31 cellular contexts compared by ENCODE assay signal in genomic region chr12:24414421-24414820, GRCh38.
DNase-seq lines count a peak whose midpoint lies in the region; ATAC-seq and TF ChIP-seq lines count a peak whose summit lies in the region.
"Had no signal": no experiment of that assay in that cellular context is flagged by ENCODE, and none has a peak within 500 bp of the region (broad histone marks: within the 10 kb centered on the region; RNA-seq: fewer than 3 reads in every experiment).

No MANE protein-coding gene starts in this region.

- intact Hi-C loops in testis (cut with DNase I; ENCODE audit: low total_unique reads): no loop called here

- H3K4me3 Mint-ChIP-seq in stimulated activated naive CD8-positive, alpha-beta T cell treated with anti-CD3 and anti-CD28 coated beads, Interleukin-15, Interleukin-2, amounts not matched to agents 100 ng/mL and 50 ng/mL, for 24 hours: no peak overlapping the region
- H3K4me3 Mint-ChIP-seq in stimulated activated naive CD8-positive, alpha-beta T cell treated with anti-CD3 and anti-CD28 coated beads, Interleukin-15, amount 100 ng/mL, for 72 hours: no peak overlapping the region
- H3K4me3 Mint-ChIP-seq: activated T-helper 1 cell treated with anti-CD3 and anti-CD28 coated beads, Interleukin-12 subunit alpha, Interleukin-12 subunit beta, Interleukin-2, Interleukin-4 antibody, amounts not matched to agents 30 ng/mL and 10 ng/mL and 1 ng/mL, durations not matched to agents 14 hours and 24 hours and 36 hours had no signal

- peak overlapping the region; percentile 97 for H3K27ac ChIP-seq in OCI-LY3 (ENCODE audit: low read length)
- H3K27ac ChIP-seq in testis: no peak overlapping the region
- H3K27ac ChIP-seq: A549, brain microvascular endothelial cell, gastroesophageal sphincter, stomach, vagina had no signal

- H3K4me1 Mint-ChIP-seq in stimulated activated naive CD8-positive, alpha-beta T cell treated with anti-CD3 and anti-CD28 coated beads, Interleukin-15, Interleukin-2, amounts not matched to agents 100 ng/mL and 50 ng/mL, for 24 hours (ENCODE audit: low read depth): peaks cover 7% of the 10 kb centered on the region
- H3K4me1 Mint-ChIP-seq in stimulated activated naive CD8-positive, alpha-beta T cell treated with anti-CD3 and anti-CD28 coated beads, Interleukin-15, amount 100 ng/mL, for 72 hours: no peaks in the 10 kb centered on the region

- TF ChIP-seq POLR2A in testis (IDR thresholded peaks at IDR 0.05): no peak

- H3K79me2 ChIP-seq in OCI-LY3 (ENCODE audit: low read length): peaks cover 89% of the 10 kb centered on the region

- no peaks in the 10 kb centered on the region for H3K27me3 ChIP-seq in OCI-LY3 (ENCODE audit: low read depth, low read length)
- H3K27me3 ChIP-seq in testis: no peaks in the 10 kb centered on the region
- H3K27me3 ChIP-seq: brain microvascular endothelial cell, gastroesophageal sphincter, stomach, tibial artery, vagina had no signal

- H2AFZ ChIP-seq in OCI-LY3 (ENCODE audit: low read depth, low read length): no peak overlapping the region

- peak overlapping the region; percentile 46 for H3K27ac Mint-ChIP-seq in stimulated activated naive CD8-positive, alpha-beta T cell treated with anti-CD3 and anti-CD28 coated beads, Interleukin-15, Interleukin-2, amounts not matched to agents 100 ng/mL and 50 ng/mL, for 24 hours
- H3K27ac Mint-ChIP-seq in stimulated activated naive CD8-positive, alpha-beta T cell treated with anti-CD3 and anti-CD28 coated beads, Interleukin-15, amount 100 ng/mL, for 72 hours: no peak overlapping the region
- H3K27ac Mint-ChIP-seq: activated T-helper 1 cell treated with anti-CD3 and anti-CD28 coated beads, Interleukin-12 subunit alpha, Interleukin-12 subunit beta, Interleukin-2, Interleukin-4 antibody, amounts not matched to agents 30 ng/mL and 10 ng/mL and 1 ng/mL, durations not matched to agents 14 hours and 24 hours and 36 hours had no signal

- H3K36me3 ChIP-seq in OCI-LY3 (replicated peaks; ENCODE audit: low read depth, low read length) (peaks cover 57% of the 10 kb centered on the region), testis (ENCODE audit: low read depth, missing control alignments) (no peaks in the 10 kb centered on the region)
- H3K36me3 ChIP-seq: brain microvascular endothelial cell, gastroesophageal sphincter, stomach, tibial artery, vagina had no signal

- peaks cover 5% of the 10 kb centered on the region for H3K27me3 Mint-ChIP-seq in stimulated activated naive CD8-positive, alpha-beta T cell treated with anti-CD3 and anti-CD28 coated beads, Interleukin-15, Interleukin-2, amounts not matched to agents 100 ng/mL and 50 ng/mL, for 24 hours
- no peaks in the 10 kb centered on the region for H3K27me3 Mint-ChIP-seq in stimulated activated naive CD8-positive, alpha-beta T cell treated with anti-CD3 and anti-CD28 coated beads, Interleukin-15, amount 100 ng/mL, for 72 hours

- no peak for DNase-seq in stimulated activated naive CD8-positive, alpha-beta T cell treated with anti-CD3 and anti-CD28 coated beads, Interleukin-15, amount 100 ng/mL, for 72 hours
- peak; percentile 2 for DNase-seq in globus pallidus (ENCODE audit: low spot score)
- DNase-seq in testis: no peak
- no peak for DNase-seq in NCI-H748 treated with DMSO at 0.1 percent for 48 hours (lab: John Stamatoyannopoulos, UW)
- DNase-seq in activated CD4-positive, CD25-positive, alpha-beta regulatory T cell (lab: John Stamatoyannopoulos, UW): no peak
- no peak for DNase-seq in activated CD8-positive, alpha-beta memory T cell treated with anti-CD3 and anti-CD28 coated beads, Interleukin-2, amount 50 U/mL, for 48 hours
- DNase-seq: activated CD4-positive, alpha-beta T cell treated with anti-CD3 and anti-CD28 coated beads, Interleukin-2, amount 50 U/mL, for 48 hours; activated CD4-positive, CD25-positive, alpha-beta regulatory T cell treated with anti-CD3 and anti-CD28 coated beads, Interleukin-2, amount 50 U/mL, for 72 hours; activated CD8-positive, alpha-beta memory T cell treated with anti-CD3 and anti-CD28 coated beads, Interleukin-2, amount 50 U/mL, for 4 hours; activated naive CD4-positive, alpha-beta T cell treated with Interleukin-2 at 50 U/mL for 16 hours; brain microvascular endothelial cell; DMS153; mesenchymal stem cell; NCI-H1417; NCI-H2029; NCI-H524 treated with DMSO at 0.1 percent for 48 hours; NK-92 treated with Interleukin-12 subunit alpha and Interleukin-12 subunit beta, amount 100 ng/mL, for 24 hours; posterior cingulate gyrus; right cardiac atrium; SK-N-SH; stimulated activated CD4-positive, alpha-beta T cell treated with anti-CD3 and anti-CD28 coated beads, Interleukin-1b, Interleukin-23, amount 100 ng/mL, for 48 hours; stomach; tibial artery had no signal

- H3K9me3 Mint-ChIP-seq in stimulated activated naive CD8-positive, alpha-beta T cell treated with anti-CD3 and anti-CD28 coated beads, Interleukin-15, Interleukin-2, amounts not matched to agents 100 ng/mL and 50 ng/mL, for 24 hours: no peaks in the 10 kb centered on the region
- peaks cover 0 to 8% of the 10 kb centered on the region in 2 donors for H3K9me3 Mint-ChIP-seq in stimulated activated naive CD8-positive, alpha-beta T cell treated with anti-CD3 and anti-CD28 coated beads, Interleukin-15, amount 100 ng/mL, for 72 hours
- H3K9me3 Mint-ChIP-seq: activated T-helper 1 cell treated with anti-CD3 and anti-CD28 coated beads, Interleukin-12 subunit alpha, Interleukin-12 subunit beta, Interleukin-2, Interleukin-4 antibody, amounts not matched to agents 30 ng/mL and 10 ng/mL and 1 ng/mL, durations not matched to agents 14 hours and 24 hours and 36 hours had no signal

- WGBS in testis, 2 donors: 69 to 76% methylated on average over 5 of the region's 5 CpGs

- H3K4me1 ChIP-seq in OCI-LY3 (ENCODE audit: low read length) (peaks cover 89% of the 10 kb centered on the region), testis (no peaks in the 10 kb centered on the region)
- H3K4me1 ChIP-seq: A549, gastroesophageal sphincter, stomach had no signal

- peak overlapping the region; percentile 80 for H3K4me2 ChIP-seq in OCI-LY3 (ENCODE audit: low read length)
- H3K4me2 ChIP-seq: A549, SK-N-SH had no signal

- H3K9ac ChIP-seq in OCI-LY3 (ENCODE audit: low read length): peak overlapping the region; percentile 98
- H3K9ac ChIP-seq: SK-N-SH had no signal

- H3K9me3 ChIP-seq in OCI-LY3 (ENCODE audit: insufficient read depth, low read length): no peaks in the 10 kb centered on the region
- no peaks in the 10 kb centered on the region for H3K9me3 ChIP-seq in testis
- H3K9me3 ChIP-seq: A549, gastroesophageal sphincter, SK-N-SH, stomach, tibial artery, vagina had no signal

- peak overlapping the region; percentile 80 for H3K4me3 ChIP-seq in OCI-LY3 (ENCODE audit: low read length)
- no peak overlapping the region for H3K4me3 ChIP-seq in testis
- H3K4me3 ChIP-seq: A549, gastroesophageal sphincter, stomach, tibial artery, vagina had no signal

- H3K36me3 Mint-ChIP-seq in stimulated activated naive CD8-positive, alpha-beta T cell treated with anti-CD3 and anti-CD28 coated beads, Interleukin-15, Interleukin-2, amounts not matched to agents 100 ng/mL and 50 ng/mL, for 24 hours (ENCODE audit: low read depth): no peaks in the 10 kb centered on the region

- ATAC-seq in stimulated activated naive CD8-positive, alpha-beta T cell treated with anti-CD3 and anti-CD28 coated beads, Interleukin-15, amount 100 ng/mL, for 72 hours: no peak
- ATAC-seq: A549, gastroesophageal sphincter, left lobe of liver, right cardiac atrium, Right ventricle myocardium inferior had no signal

- TF ChIP-seq CTCF in OCI-LY3 (IDR thresholded peaks at IDR 0.05; ENCODE audit: low read depth, low read length) (no peak; the same call in 1 of the 2 replicates), testis (IDR thresholded peaks at IDR 0.05) (no peak)

- no peaks in the 10 kb centered on the region for H4K20me1 ChIP-seq in OCI-LY3 (ENCODE audit: insufficient read depth, low read length)
